17 cellular contexts compared by ENCODE assay signal in the genomic region with DNA sequence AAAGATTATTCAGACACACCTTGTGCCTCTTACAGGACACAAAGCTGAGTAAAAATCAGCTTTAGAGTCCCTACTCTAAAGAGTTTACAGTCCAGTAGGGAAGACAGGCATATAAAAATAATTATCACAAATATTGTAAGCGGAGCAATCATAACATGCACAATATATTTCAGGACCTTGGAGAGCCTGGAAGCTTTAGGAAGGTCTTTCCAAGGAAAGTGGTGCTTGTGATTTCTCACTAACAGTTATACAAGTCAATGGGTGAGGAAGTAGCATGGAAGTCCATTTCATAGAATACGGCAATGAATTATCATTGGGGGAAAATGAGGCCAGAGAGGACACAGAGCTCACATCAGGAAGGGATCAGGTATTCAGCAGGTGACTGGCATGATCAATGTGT.
DNase-seq lines count a peak whose midpoint lies in the region; ATAC-seq and TF ChIP-seq lines count a peak whose summit lies in the region.
"Had no signal": no experiment of that assay in that cellular context is flagged by ENCODE, and none has a peak within 500 bp of the region (broad histone marks: within the 10 kb centered on the region; RNA-seq: fewer than 3 reads in every experiment).

No MANE protein-coding gene starts in this region.

- TF ChIP-seq CTCF in liver (IDR thresholded peaks at IDR 0.05; ENCODE audit: low read depth, low read length, missing input control) (no peak), right lobe of liver (IDR thresholded peaks at IDR 0.05) (no peak), WTC11 (IDR thresholded peaks at IDR 0.05) (no peak)
- TF ChIP-seq CTCF in activated CD8-positive, alpha-beta T cell treated with anti-CD3 and anti-CD28 coated beads for 36 hours (IDR thresholded peaks at IDR 0.05), result no peak

- no peak for TF ChIP-seq POLR2A in right lobe of liver (IDR thresholded peaks at IDR 0.05)

- H3K9me3 ChIP-seq in liver (ENCODE audit: control insufficient read depth in 4 of 4, low read length in 3 of 4) (no peaks in the 10 kb centered on the region), right lobe of liver (no peaks in the 10 kb centered on the region)

- CTCF ChIA-PET in WTC11 (lab: Charles Lee), result no interaction called here
- CTCF ChIA-PET in activated CD8-positive, alpha-beta T cell treated with anti-CD3 and anti-CD28 coated beads for 36 hours (lab: Charles Lee), result no interaction called here

- no peak overlapping the region for H3K4me3 Mint-ChIP-seq in WTC11
- H3K4me3 Mint-ChIP-seq in activated CD8-positive, alpha-beta T cell treated with anti-CD3 and anti-CD28 coated beads for 36 hours, result no peak overlapping the region

- no peak overlapping the region for H3K9ac ChIP-seq in liver (ENCODE audit: low read depth in 1 of 2, low read length in 2 of 2)

- ATAC-seq in right lobe of liver, result no peak
- no peak for ATAC-seq in WTC11
- ATAC-seq in activated CD8-positive, alpha-beta T cell treated with anti-CD3 and anti-CD28 coated beads for 36 hours, result no peak
- ATAC-seq: K562, Panc1 had no signal

- DNase-seq in right lobe of liver, result no peak
- DNase-seq in WTC11 (ENCODE audit: low spot score), result no peak
- peak; percentile 23 for DNase-seq in fibroblast of peridontal ligament (ENCODE audit: extremely low read depth)
- DNase-seq in activated CD8-positive, alpha-beta T cell treated with anti-CD3 and anti-CD28 coated beads for 36 hours, result no peak
- no peak for DNase-seq in stimulated activated CD4-positive, alpha-beta T cell treated with anti-CD3 and anti-CD28 coated beads, Interleukin-4, amount 100 ng/mL, for 1 hour
- DNase-seq in activated CD8-positive, alpha-beta memory T cell treated with anti-CD3 and anti-CD28 coated beads, Interleukin-2, amount 50 U/mL, for 4 hours, result no peak
- DNase-seq: 8988T, Kasumi-1, MV-4-11, NCI-H2029, NCI-H2227 treated with DMSO at 0.1 percent for 48 hours, NCI-H69, SIG-M5 had no signal

- peaks cover 4% of the 10 kb centered on the region; the same call in 1 of the 2 replicates for H3K9me3 Mint-ChIP-seq in WTC11
- H3K9me3 Mint-ChIP-seq in activated CD8-positive, alpha-beta T cell treated with anti-CD3 and anti-CD28 coated beads for 36 hours, result peaks cover 2% of the 10 kb centered on the region

- no peaks in the 10 kb centered on the region for H3K4me1 Mint-ChIP-seq in WTC11
- no peaks in the 10 kb centered on the region for H3K4me1 Mint-ChIP-seq in activated CD8-positive, alpha-beta T cell treated with anti-CD3 and anti-CD28 coated beads for 36 hours (ENCODE audit: low read depth)

- no peak for TF ChIP-seq RAD21 in liver (IDR thresholded peaks at IDR 0.05)

- no peaks in the 10 kb centered on the region for H3K27me3 Mint-ChIP-seq in WTC11 (ENCODE audit: low read depth)
- no peaks in the 10 kb centered on the region for H3K27me3 Mint-ChIP-seq in activated CD8-positive, alpha-beta T cell treated with anti-CD3 and anti-CD28 coated beads for 36 hours

- WGBS in liver, result 29% methylated on average over 2 of the region's 2 CpGs
- 81% methylated on average over 2 of the region's 2 CpGs for WGBS in right lobe of liver (ENCODE audit: insufficient coverage, low coverage, low lambda C conversion rate, missing lambda C conversion rate)

- POLR2A ChIA-PET in WTC11 (lab: Charles Lee), result no interaction called here
- POLR2A ChIA-PET in activated CD8-positive, alpha-beta T cell treated with anti-CD3 and anti-CD28 coated beads for 36 hours (lab: Charles Lee), result no interaction called here

- no peak overlapping the region for H3K4me3 ChIP-seq in liver (ENCODE audit: low read depth in 1 of 3, low read length in 3 of 3)
- no peak overlapping the region for H3K4me3 ChIP-seq in right lobe of liver
- H3K4me3 ChIP-seq: K562, SK-N-MC had no signal

- no peaks in the 10 kb centered on the region for H3K36me3 Mint-ChIP-seq in WTC11
- H3K36me3 Mint-ChIP-seq in activated CD8-positive, alpha-beta T cell treated with anti-CD3 and anti-CD28 coated beads for 36 hours (ENCODE audit: low read depth), result no peaks in the 10 kb centered on the region

- H3K27ac ChIP-seq in liver (ENCODE audit: low read depth in 1 of 2, low read length in 2 of 2) (no peak overlapping the region), right lobe of liver (no peak overlapping the region)
- H3K27ac ChIP-seq: SK-N-MC had no signal

- no peaks in the 10 kb centered on the region for H3K27me3 ChIP-seq in liver (ENCODE audit: control insufficient read depth in 4 of 4, insufficient read depth in 4 of 4, low read length in 3 of 4)
- H3K27me3 ChIP-seq in right lobe of liver, result no peaks in the 10 kb centered on the region

- intact Hi-C loops in right lobe of liver (cut with DNase I), result no loop called here
- intact Hi-C loops in activated CD8-positive, alpha-beta T cell treated with anti-CD3 and anti-CD28 coated beads for 36 hours (cut with micrococcal nuclease), result no loop called here

- H3K27ac Mint-ChIP-seq in WTC11, result peak overlapping the region; percentile 3; the same call in 1 of the 2 replicates
- H3K27ac Mint-ChIP-seq in activated CD8-positive, alpha-beta T cell treated with anti-CD3 and anti-CD28 coated beads for 36 hours, result no peak overlapping the region

- H3K36me3 ChIP-seq in liver (ENCODE audit: control insufficient read depth in 4 of 4, insufficient read depth in 3 of 4, low read depth in 1 of 4, low read length in 3 of 4) (no peaks in the 10 kb centered on the region), right lobe of liver (no peaks in the 10 kb centered on the region)

- H3K4me1 ChIP-seq in liver (ENCODE audit: control insufficient read depth in 4 of 4, insufficient read depth in 4 of 4, low read length in 3 of 4) (no peaks in the 10 kb centered on the region), right lobe of liver (no peaks in the 10 kb centered on the region)

TF ChIP-seq in liver, 16 proteins besides CTCF, POLR2A, EP300 and RAD21:
- TF ChIP-seq, protein P1, sequence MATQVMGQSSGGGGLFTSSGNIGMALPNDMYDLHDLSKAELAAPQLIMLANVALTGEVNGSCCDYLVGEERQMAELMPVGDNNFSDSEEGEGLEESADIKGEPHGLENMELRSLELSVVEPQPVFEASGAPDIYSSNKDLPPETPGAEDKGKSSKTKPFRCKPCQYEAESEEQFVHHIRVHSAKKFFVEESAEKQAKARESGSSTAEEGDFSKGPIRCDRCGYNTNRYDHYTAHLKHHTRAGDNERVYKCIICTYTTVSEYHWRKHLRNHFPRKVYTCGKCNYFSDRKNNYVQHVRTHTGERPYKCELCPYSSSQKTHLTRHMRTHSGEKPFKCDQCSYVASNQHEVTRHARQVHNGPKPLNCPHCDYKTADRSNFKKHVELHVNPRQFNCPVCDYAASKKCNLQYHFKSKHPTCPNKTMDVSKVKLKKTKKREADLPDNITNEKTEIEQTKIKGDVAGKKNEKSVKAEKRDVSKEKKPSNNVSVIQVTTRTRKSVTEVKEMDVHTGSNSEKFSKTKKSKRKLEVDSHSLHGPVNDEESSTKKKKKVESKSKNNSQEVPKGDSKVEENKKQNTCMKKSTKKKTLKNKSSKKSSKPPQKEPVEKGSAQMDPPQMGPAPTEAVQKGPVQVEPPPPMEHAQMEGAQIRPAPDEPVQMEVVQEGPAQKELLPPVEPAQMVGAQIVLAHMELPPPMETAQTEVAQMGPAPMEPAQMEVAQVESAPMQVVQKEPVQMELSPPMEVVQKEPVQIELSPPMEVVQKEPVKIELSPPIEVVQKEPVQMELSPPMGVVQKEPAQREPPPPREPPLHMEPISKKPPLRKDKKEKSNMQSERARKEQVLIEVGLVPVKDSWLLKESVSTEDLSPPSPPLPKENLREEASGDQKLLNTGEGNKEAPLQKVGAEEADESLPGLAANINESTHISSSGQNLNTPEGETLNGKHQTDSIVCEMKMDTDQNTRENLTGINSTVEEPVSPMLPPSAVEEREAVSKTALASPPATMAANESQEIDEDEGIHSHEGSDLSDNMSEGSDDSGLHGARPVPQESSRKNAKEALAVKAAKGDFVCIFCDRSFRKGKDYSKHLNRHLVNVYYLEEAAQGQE (IDR thresholded peaks at IDR 0.05), result peak; percentile 77
- TF ChIP-seq ATF3 (IDR thresholded peaks at IDR 0.05), result no peak
- TF ChIP-seq SP1 (IDR thresholded peaks at IDR 0.05), result no peak
- TF ChIP-seq YY1 (IDR thresholded peaks at IDR 0.05), result no peak

TF ChIP-seq in WTC11, 78 proteins besides CTCF, POLR2A, EP300 and RAD21 (continues in another document):
- TF ChIP-seq ZNF416 (CRISPR knock-in tag; IDR thresholded peaks at IDR 0.05) (no peak), SMAD3 (CRISPR knock-in tag; IDR thresholded peaks at IDR 0.05; ENCODE audit: borderline replicate concordance) (no peak), GTF2I (CRISPR knock-in tag; conservative IDR thresholded peaks at IDR 0.05) (no peak), NFYB (CRISPR knock-in tag; conservative IDR thresholded peaks at IDR 0.05; ENCODE audit: low read depth) (no peak), ZNF532 (CRISPR knock-in tag; IDR thresholded peaks at IDR 0.05; ENCODE audit: borderline replicate concordance) (no peak), IRF2 (CRISPR knock-in tag; IDR thresholded peaks at IDR 0.05; ENCODE audit: borderline replicate concordance, low read depth) (no peak), SP1 (CRISPR knock-in tag; conservative IDR thresholded peaks at IDR 0.05) (no peak)
